Comparison of ENCODE assay signal across 20 cellular contexts in the genomic region with DNA sequence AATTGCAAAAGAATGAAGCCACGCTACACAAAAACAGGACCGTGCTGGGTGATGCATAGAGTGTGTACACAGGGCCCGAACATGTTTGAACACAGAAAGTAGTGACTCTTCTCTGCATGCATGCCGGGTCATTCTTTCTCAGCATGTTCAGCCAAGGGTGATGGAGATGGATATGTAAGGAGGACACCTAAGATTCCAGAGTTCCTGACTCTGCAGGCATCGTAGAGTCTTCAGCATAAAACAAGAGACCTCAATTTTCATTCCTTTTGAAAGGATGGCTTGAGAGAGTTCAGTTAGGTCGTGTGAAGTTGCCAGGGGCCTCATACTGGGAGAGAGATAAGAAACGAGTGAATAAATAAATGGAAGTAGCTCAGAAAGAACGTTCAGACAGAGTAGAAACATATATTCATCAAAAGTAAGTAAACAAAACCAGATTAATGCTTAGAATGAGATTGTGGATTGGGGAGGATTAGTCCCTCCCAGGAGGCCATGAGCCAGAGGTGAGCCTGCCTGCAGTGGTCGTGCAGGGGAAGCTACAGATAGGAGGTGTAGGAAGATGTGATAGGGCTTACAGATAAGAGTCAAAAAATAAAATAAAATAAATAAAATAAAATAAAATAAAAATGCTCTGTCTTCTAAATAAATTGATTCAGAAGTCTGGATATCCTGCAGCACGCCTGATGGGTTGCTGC.
"Had no signal": no experiment of that assay in that cellular context is flagged by ENCODE, and none has a peak within 500 bp of the region (broad histone marks: within the 10 kb centered on the region; RNA-seq: fewer than 3 reads in every experiment).

No MANE protein-coding gene starts in this region.

- H3K9ac ChIP-seq: parathyroid adenoma had no signal

- H3K27ac Mint-ChIP-seq: activated CD4-positive, alpha-beta memory T cell treated with anti-CD3 and anti-CD28 coated beads for 36 hours; activated CD4-positive, alpha-beta T cell treated with anti-CD3 and anti-CD28 coated beads for 36 hours; activated naive CD8-positive, alpha-beta T cell; memory B cell; naive thymus-derived CD4-positive, alpha-beta T cell had no signal

- H3K4me1 Mint-ChIP-seq: activated CD4-positive, alpha-beta T cell treated with anti-CD3 and anti-CD28 coated beads for 36 hours; memory B cell; naive thymus-derived CD4-positive, alpha-beta T cell had no signal

- H3K36me3 Mint-ChIP-seq: activated CD4-positive, alpha-beta memory T cell treated with anti-CD3 and anti-CD28 coated beads for 36 hours; activated naive CD8-positive, alpha-beta T cell; memory B cell; naive thymus-derived CD4-positive, alpha-beta T cell had no signal

- H3K27me3 ChIP-seq: right lobe of liver, stomach, vagina had no signal

- DNase-seq: activated CD4-positive, alpha-beta memory T cell treated with anti-CD3 and anti-CD28 coated beads for 36 hours; activated CD4-positive, alpha-beta T cell treated with anti-CD3 and anti-CD28 coated beads for 36 hours; activated T-cell treated with anti-CD3 and anti-CD28 coated beads for 4 hours; amniotic stem cell; heart right ventricle; kidney glomerular epithelial cell; left ventricle myocardium inferior; naive thymus-derived CD4-positive, alpha-beta T cell; right lobe of liver; small intestine; stimulated activated CD4-positive, alpha-beta T cell treated with anti-CD3 and anti-CD28 coated beads, Interleukin-15, amount 100 ng/mL, for 24 hours; stimulated activated CD4-positive, alpha-beta T cell treated with anti-CD3 and anti-CD28 coated beads, Interleukin-2, amount 100 ng/mL, for 48 hours; stomach; SW 1271; T-helper 2 cell; trophoblast cell had no signal

- H3K4me3 Mint-ChIP-seq: activated CD4-positive, alpha-beta memory T cell treated with anti-CD3 and anti-CD28 coated beads for 36 hours; activated CD4-positive, alpha-beta T cell treated with anti-CD3 and anti-CD28 coated beads for 36 hours; activated naive CD8-positive, alpha-beta T cell; memory B cell; naive thymus-derived CD4-positive, alpha-beta T cell had no signal

- H3K27ac ChIP-seq: heart right ventricle, left ventricle myocardium inferior, parathyroid adenoma, right lobe of liver, stomach, vagina had no signal

- H2AFZ ChIP-seq: parathyroid adenoma had no signal

- H3K4me3 ChIP-seq: heart right ventricle, left ventricle myocardium inferior, right lobe of liver, stomach, vagina had no signal

- ATAC-seq: activated CD4-positive, alpha-beta T cell treated with anti-CD3 and anti-CD28 coated beads for 36 hours; heart right ventricle; naive thymus-derived CD4-positive, alpha-beta T cell; right lobe of liver had no signal

- H3K4me1 ChIP-seq: heart right ventricle, left ventricle myocardium inferior, parathyroid adenoma, right lobe of liver, stomach, vagina had no signal

- H3K9me3 Mint-ChIP-seq: activated CD4-positive, alpha-beta memory T cell treated with anti-CD3 and anti-CD28 coated beads for 36 hours; memory B cell had no signal

- H3K79me2 ChIP-seq: parathyroid adenoma had no signal

- H3K36me3 ChIP-seq: heart right ventricle, left ventricle myocardium inferior, right lobe of liver, stomach, vagina had no signal

- H3K9me3 ChIP-seq: left ventricle myocardium inferior, right lobe of liver, stomach, vagina had no signal
